ENCODE assay signal across 12 cellular contexts in the genomic region with DNA sequence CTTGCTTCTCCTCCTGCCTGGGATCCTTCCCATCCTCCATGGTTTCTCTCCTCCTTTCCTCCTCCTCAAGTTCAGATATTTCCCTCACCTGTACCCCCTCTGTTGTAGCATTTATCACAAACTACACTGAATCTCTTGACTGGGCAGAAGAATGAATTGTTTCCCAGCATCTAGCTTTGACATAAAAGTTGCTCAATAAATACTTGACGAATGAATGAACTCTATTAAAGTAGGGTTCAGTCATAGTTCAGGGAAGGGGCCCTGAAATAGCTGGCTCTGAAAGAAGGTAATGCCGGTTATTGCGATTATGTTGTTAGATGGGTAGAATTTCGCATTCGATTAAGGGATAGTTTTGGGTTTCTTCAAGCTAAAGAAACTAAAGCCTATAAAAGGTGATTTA. TPM values are rescaled to one million over a fixed set of nuclear protein-coding genes. Genes with fewer than 3 reads are reported as not detected.
DNase-seq lines count a peak whose midpoint lies in the region; ATAC-seq and TF ChIP-seq lines count a peak whose summit lies in the region.
"Had no signal": no experiment of that assay in that cellular context is flagged by ENCODE, and none has a peak within 500 bp of the region (broad histone marks: within the 10 kb centered on the region; RNA-seq: fewer than 3 reads in every experiment).

No MANE protein-coding gene starts in this region.

- no peaks in the 10 kb centered on the region for H3K36me3 ChIP-seq in esophagus muscularis mucosa
- no peaks in the 10 kb centered on the region for H3K36me3 ChIP-seq in psoas muscle (ENCODE audit: insufficient read depth in 1 of 2, low read depth in 1 of 2)
- H3K36me3 ChIP-seq: ovary had no signal

- no peak for TF ChIP-seq EP300 in esophagus muscularis mucosa (IDR thresholded peaks at IDR 0.05)

- WGBS in esophagus muscularis mucosa = 83% methylated on average over 5 of the region's 5 CpGs
- 91 to 98% (median 95%) methylated on average over 5 of the region's 5 CpGs for WGBS in psoas muscle, 3 donors

- peaks cover 6% of the 10 kb centered on the region for H3K36me3 Mint-ChIP-seq in activated CD4-positive, alpha-beta T cell treated with anti-CD3 and anti-CD28 coated beads for 36 hours (ENCODE audit: low read depth)

- no peaks in the 10 kb centered on the region for H3K27me3 Mint-ChIP-seq in activated CD4-positive, alpha-beta T cell treated with anti-CD3 and anti-CD28 coated beads for 36 hours

- H3K4me3 Mint-ChIP-seq in activated CD4-positive, alpha-beta T cell treated with anti-CD3 and anti-CD28 coated beads for 36 hours = peak overlapping the region; percentile 82

- peak overlapping the region; percentile 84 for H3K27ac ChIP-seq in VCaP
- peak overlapping the region; percentile 96 to 98 (median 97) for H3K27ac ChIP-seq in esophagus muscularis mucosa (replicated peaks in 1 of 4)
- H3K27ac ChIP-seq in psoas muscle = no peak overlapping the region

- H3K9me3 Mint-ChIP-seq in activated CD4-positive, alpha-beta T cell treated with anti-CD3 and anti-CD28 coated beads for 36 hours (ENCODE audit: low read depth) = no peaks in the 10 kb centered on the region

- H3K9me3 ChIP-seq in esophagus muscularis mucosa = no peaks in the 10 kb centered on the region
- H3K9me3 ChIP-seq in psoas muscle = no peaks in the 10 kb centered on the region
- H3K9me3 ChIP-seq: ovary had no signal

- H3K27ac Mint-ChIP-seq in activated CD4-positive, alpha-beta T cell treated with anti-CD3 and anti-CD28 coated beads for 36 hours = peak overlapping the region; percentile 80

- POLR2A ChIA-PET in activated CD4-positive, alpha-beta T cell treated with anti-CD3 and anti-CD28 coated beads for 36 hours (lab: Charles Lee) = interaction anchor here (1.5 kb wide), 1 partner anchor 9 kb away, joined by 3 read pairs; no protein-coding TSS in a partner anchor

- TF ChIP-seq POLR2A in esophagus muscularis mucosa (IDR thresholded peaks at IDR 0.05; ENCODE audit: low read depth) = no peak

- H3K4me1 ChIP-seq in esophagus muscularis mucosa = peaks cover 2 to 49% (median 43%) of the 10 kb centered on the region in 4 donors
- peaks cover 27% of the 10 kb centered on the region for H3K4me1 ChIP-seq in psoas muscle

- H3K27me3 ChIP-seq in esophagus muscularis mucosa (no peaks in the 10 kb centered on the region), psoas muscle (ENCODE audit: insufficient read depth in 3 of 3, low read length in 2 of 3) (no peaks in the 10 kb centered on the region)
- H3K27me3 ChIP-seq: ovary had no signal

- DNase-seq in activated CD4-positive, alpha-beta T cell treated with anti-CD3 and anti-CD28 coated beads for 36 hours = no peak
- no peak for DNase-seq in activated CD4-positive, alpha-beta T cell treated with anti-CD3 and anti-CD28 coated beads for 48 hours
- DNase-seq in esophagus muscularis mucosa (ENCODE audit: extremely low spot score) (no peak), psoas muscle (no peak), GDM1 (lab: John Stamatoyannopoulos, UW) (no peak)
- DNase-seq: NK-92 treated with Interleukin-12 subunit alpha and Interleukin-12 subunit beta, amount 100 ng/mL, for 24 hours had no signal

- H3K4me3 ChIP-seq in esophagus muscularis mucosa (peak overlapping the region in 2 of 4 donors; percentile 82 to 96), psoas muscle (peak overlapping the region; percentile 95)

- no peak for TF ChIP-seq CTCF in VCaP (conservative IDR thresholded peaks at IDR 0.05)
- TF ChIP-seq CTCF in esophagus muscularis mucosa (IDR thresholded peaks at IDR 0.05) = no peak
- TF ChIP-seq CTCF in psoas muscle (IDR thresholded peaks at IDR 0.05) = no peak

- CTCF ChIA-PET in activated CD4-positive, alpha-beta T cell treated with anti-CD3 and anti-CD28 coated beads for 36 hours (lab: Charles Lee) = interaction anchor here (0.8 to 1.5 kb wide), 3 partner anchors 12 to 99 kb away, joined by 3 to 4 read pairs (median 3); no protein-coding TSS in a partner anchor

- ATAC-seq in activated CD4-positive, alpha-beta T cell treated with anti-CD3 and anti-CD28 coated beads for 36 hours = no peak
- ATAC-seq in psoas muscle (no peak), GM19452 (IDR thresholded peaks at IDR 0.05; ENCODE audit: unreplicated experiment) (no peak), GM18909 (IDR thresholded peaks at IDR 0.05; ENCODE audit: poor library complexity, unreplicated experiment) (no peak)

- H3K4me1 Mint-ChIP-seq in activated CD4-positive, alpha-beta T cell treated with anti-CD3 and anti-CD28 coated beads for 36 hours = peaks cover 64% of the 10 kb centered on the region

- intact Hi-C loops in activated CD4-positive, alpha-beta T cell treated with anti-CD3 and anti-CD28 coated beads for 36 hours (cut with DNase I, micrococcal nuclease) = loop anchor here in 1 of 2 experiments (5.0 to 10.0 kb wide), 2 partner anchors 85 to 937 kb away; a partner anchor contains a TSS
- intact Hi-C loops in esophagus muscularis mucosa (cut with DNase I) (loop anchor here (10.0 kb wide), 1 partner anchor 83 kb away; a partner anchor contains a TSS), psoas muscle (cut with DNase I) (no loop called here)

RNA-seq across cellular contexts. Expression of a gene that starts 1.2 kb away (rescaled TPM):
- 10 to 100 TPM; 29.0 to 36.3 TPM for total RNA-seq in activated CD4-positive, alpha-beta T cell treated with anti-CD3 and anti-CD28 coated beads for 36 hours
- total RNA-seq in esophagus muscularis mucosa (100 to 1,000 TPM in 2 of 4 donors, 10 to 100 TPM in 2; 67.0 to 141 (median 95.1) TPM), psoas muscle (10 to 100 TPM; 18.6 to 29.3 (median 23.1) TPM)
- 10 to 100 TPM in 1 of 3 donors, 1 to 10 TPM in 2; 5.6 to 12.5 (median 7.7) TPM for polyA plus RNA-seq in psoas muscle

RNA-seq across cellular contexts. Expression of a gene that starts 43.7 kb away (rescaled TPM):
- total RNA-seq in activated CD4-positive, alpha-beta T cell treated with anti-CD3 and anti-CD28 coated beads for 36 hours = not detected
- total RNA-seq in esophagus muscularis mucosa = under 1 TPM in 1 of 4 donors, not detected in 3; 0.29 TPM
- not detected for total RNA-seq in psoas muscle
- not detected for polyA plus RNA-seq in psoas muscle
- total RNA-seq: cardiac septum, kidney had no signal
- polyA plus RNA-seq: ovary had no signal
